ENCODE assay signal across 8 cellular contexts in the genomic region with DNA sequence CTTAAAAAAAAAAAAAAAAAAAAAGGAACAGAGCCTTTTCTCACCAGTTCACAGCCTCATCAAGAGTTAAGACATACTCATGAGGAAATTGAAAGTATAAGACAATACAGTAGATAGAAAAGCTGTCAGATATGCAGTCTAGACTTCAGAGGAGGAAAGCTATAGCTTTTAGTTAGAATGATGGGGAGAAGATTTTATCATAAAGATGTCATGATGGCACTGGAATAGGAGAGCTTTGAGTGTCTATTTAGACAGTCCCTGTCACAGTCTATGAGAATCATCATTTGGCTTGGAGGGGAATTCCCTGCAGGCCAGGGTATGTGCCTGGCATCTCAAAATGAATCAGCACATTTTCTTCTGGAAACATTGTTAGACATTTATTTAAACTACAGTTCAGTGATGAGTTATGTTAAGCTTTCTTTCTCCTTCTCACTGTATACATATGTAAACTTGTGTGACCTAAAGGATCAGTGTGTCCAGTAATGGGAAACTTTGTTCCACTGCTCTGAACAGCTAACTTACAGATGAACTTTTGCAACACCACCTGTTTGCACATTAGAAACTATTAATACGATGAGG. TPM values are rescaled to one million over a fixed set of nuclear protein-coding genes. Genes with fewer than 3 reads are reported as not detected.
DNase-seq lines count a peak whose midpoint lies in the region; ATAC-seq, FAIRE-seq and TF ChIP-seq lines count a peak whose summit lies in the region.

No MANE protein-coding gene starts in this region.

- no peak overlapping the region for H3K4me3 ChIP-seq in gastrocnemius medialis
- H3K4me3 ChIP-seq in SJCRH30: no peak overlapping the region

- FAIRE-seq in GM18507 (lab: Jason Lieb, UNC): peak; percentile 76

- H3K27me3 Mint-ChIP-seq in activated T-helper 17 cell treated with anti-CD3 and anti-CD28 coated beads, Interleukin-2, amount 50 U/mL, for 72 hours: no peaks in the 10 kb centered on the region

- DNase-seq in GM18507 (ENCODE audit: extremely low spot score, insufficient read length, low read depth): no peak
- DNase-seq in gastrocnemius medialis: no peak
- DNase-seq in DMS114 treated with DMSO at 0.1 percent for 48 hours (lab: John Stamatoyannopoulos, UW; ENCODE audit: unreplicated experiment): no peak
- DNase-seq in NCI-H345 (lab: John Stamatoyannopoulos, UW): no peak
- DNase-seq in caudate nucleus (lab: John Stamatoyannopoulos, UW): no peak
- DNase-seq in SJCRH30: no peak

- no peak for TF ChIP-seq CTCF in gastrocnemius medialis (IDR thresholded peaks at IDR 0.05 in 4 of 5, conservative IDR thresholded peaks at IDR 0.05 in 1 of 5)

- H3K4me3 Mint-ChIP-seq in activated T-helper 17 cell treated with anti-CD3 and anti-CD28 coated beads, Interleukin-2, amount 50 U/mL, for 72 hours: peak overlapping the region; percentile 75

- H3K4me1 Mint-ChIP-seq in activated T-helper 17 cell treated with anti-CD3 and anti-CD28 coated beads, Interleukin-2, amount 50 U/mL, for 72 hours: peaks cover 62% of the 10 kb centered on the region

- H3K9me3 Mint-ChIP-seq in activated T-helper 17 cell treated with anti-CD3 and anti-CD28 coated beads, Interleukin-2, amount 50 U/mL, for 72 hours: no peaks in the 10 kb centered on the region

- in situ Hi-C loops in gastrocnemius medialis (cut with MboI; ENCODE audit: low sequenced_read_pairs in 4 of 4): no loop called here

- no peak for TF ChIP-seq POLR2A in gastrocnemius medialis (IDR thresholded peaks at IDR 0.05)

- peak overlapping the region in 3 of 4 donors; percentile 49 to 99 (median 89) for H3K27ac ChIP-seq in gastrocnemius medialis
- no peak overlapping the region for H3K27ac ChIP-seq in caudate nucleus (ENCODE audit: low read depth, low read length)
- H3K27ac ChIP-seq in SJCRH30: no peak overlapping the region

- peaks cover 42 to 44% of the 10 kb centered on the region in 2 donors for H3K4me1 ChIP-seq in gastrocnemius medialis
- H3K4me1 ChIP-seq in SJCRH30: peaks cover 3% of the 10 kb centered on the region; the same call in 1 of the 2 replicates

- H3K9me3 ChIP-seq in gastrocnemius medialis (no peaks in the 10 kb centered on the region), SJCRH30 (replicated peaks) (no peaks in the 10 kb centered on the region)

- ATAC-seq in HG03175 (IDR thresholded peaks at IDR 0.05; ENCODE audit: unreplicated experiment): peak; percentile 22
- ATAC-seq in activated T-helper 17 cell treated with anti-CD3 and anti-CD28 coated beads, Interleukin-2, amount 50 U/mL, for 72 hours (replicated peaks): peak; percentile 63
- ATAC-seq in gastrocnemius medialis: no peak

- peak overlapping the region; percentile 91 for H3K27ac Mint-ChIP-seq in activated T-helper 17 cell treated with anti-CD3 and anti-CD28 coated beads, Interleukin-2, amount 50 U/mL, for 72 hours

- no peaks in the 10 kb centered on the region for H3K27me3 ChIP-seq in gastrocnemius medialis
- H3K27me3 ChIP-seq in SJCRH30: no peaks in the 10 kb centered on the region

- H3K36me3 ChIP-seq in gastrocnemius medialis (no peaks in the 10 kb centered on the region), SJCRH30 (no peaks in the 10 kb centered on the region; the same call in 1 of the 2 replicates)

- peaks cover 43% of the 10 kb centered on the region for H3K36me3 Mint-ChIP-seq in activated T-helper 17 cell treated with anti-CD3 and anti-CD28 coated beads, Interleukin-2, amount 50 U/mL, for 72 hours (ENCODE audit: low read depth)

- intact Hi-C loops in gastrocnemius medialis (cut with DNase I; ENCODE audit: low total_unique reads): loop anchor here (5.0 kb wide), 2 partner anchors 73 to 173 kb away; partner anchors contain the start of genes GCN1, RNU4-1 and RNU4-2

RNA-seq across cellular contexts. Expression of gene RAB35, which starts 2.9 kb away (rescaled TPM):
- total RNA-seq in activated T-helper 17 cell treated with anti-CD3 and anti-CD28 coated beads, Interleukin-2, amount 50 U/mL, for 72 hours: 10 to 100 TPM; 43.8 to 76.4 TPM
- total RNA-seq in gastrocnemius medialis: 10 to 100 TPM; 12.3 to 30.7 (median 16.9) TPM
- 25.4 and 27.6 TPM in 2 replicates for total RNA-seq in SJCRH30 (2014; rRNA removed; shearing (Covaris generic))

Comparison
In these comparisons a context has a peak if more than half of its experiments do, and no peak if none do; other contexts are left out.
1. ATAC-seq: peak in HG03175 (single experiment) and activated T-helper 17 cell treated with anti-CD3 and anti-CD28 coated beads, Interleukin-2, amount 50 U/mL, for 72 hours (single experiment); none in gastrocnemius medialis (0 of 2).
2. H3K27ac ChIP-seq: peak in gastrocnemius medialis (3 of 4); none in caudate nucleus (single experiment) and SJCRH30 (single experiment).